Comparison of ENCODE assay signal across 7 cellular contexts in genomic region chr1:46616277-46617107, GRCh38. TPM values are rescaled to one million over a fixed set of nuclear protein-coding genes. Genes with fewer than 3 reads are reported as not detected.
DNase-seq lines count a peak whose midpoint lies in the region; ATAC-seq and TF ChIP-seq lines count a peak whose summit lies in the region.

MOB3C (minus strand) TSS chr1:46616811; CDS start chr1:46613321, 3,490 bp downstream.

- H3K4me1 Mint-ChIP-seq in endothelial cell (ENCODE audit: unreplicated experiment) (peaks cover 51% of the 10 kb centered on the region), mesothelial cell of epicardium (peaks cover 29% of the 10 kb centered on the region)

- H3K27me3 Mint-ChIP-seq in endothelial cell (ENCODE audit: unreplicated experiment) (peaks cover 15% of the 10 kb centered on the region), mesothelial cell of epicardium (ENCODE audit: low read depth) (peaks cover 6% of the 10 kb centered on the region)

- TF ChIP-seq CTCF in endothelial cell (IDR thresholded peaks at IDR 0.05; ENCODE audit: unreplicated experiment) (no peak), mesothelial cell of epicardium (IDR thresholded peaks at IDR 0.05; ENCODE audit: unreplicated experiment) (no peak)

- DNase-seq in NCI-H69 (lab: John Stamatoyannopoulos, UW) (peak; percentile 52), endothelial cell (ENCODE audit: low spot score) (peak; percentile 62), mesothelial cell of epicardium (ENCODE audit: low spot score in 2 of 2, unreplicated experiment in 2 of 2) (peak in 1 of 2 experiments; percentile 52)
- peak; percentile 25 for DNase-seq in activated CD8-positive, alpha-beta memory T cell treated with anti-CD3 and anti-CD28 coated beads, Interleukin-2, amount 50 U/mL, for 1 hour (ENCODE audit: extremely low read depth)
- DNase-seq in stimulated activated CD8-positive, alpha-beta memory T cell treated with anti-CD3 and anti-CD28 coated beads, Interleukin-15, amount 100 ng/mL, for 48 hours (ENCODE audit: low read depth in 2 of 2): peak; percentile 37 to 50

- ATAC-seq in GM18498 (IDR thresholded peaks at IDR 0.05; ENCODE audit: unreplicated experiment): peak; percentile 80
- ATAC-seq in HG02623 (IDR thresholded peaks at IDR 0.05; ENCODE audit: unreplicated experiment): peak; percentile 65

- H3K27ac Mint-ChIP-seq in endothelial cell (ENCODE audit: unreplicated experiment): peak within 1 kb of the TSS; percentile 87
- peak within 1 kb of the TSS; percentile 89 for H3K27ac Mint-ChIP-seq in mesothelial cell of epicardium

- no peaks in the 10 kb centered on the region for H3K9me3 Mint-ChIP-seq in endothelial cell (ENCODE audit: unreplicated experiment)
- H3K9me3 Mint-ChIP-seq in mesothelial cell of epicardium: no peaks in the 10 kb centered on the region

- H3K4me3 Mint-ChIP-seq in endothelial cell (ENCODE audit: unreplicated experiment): peak within 1 kb of the TSS; percentile 97
- H3K4me3 Mint-ChIP-seq in mesothelial cell of epicardium: peak within 1 kb of the TSS; percentile 88

- H3K36me3 Mint-ChIP-seq in endothelial cell (ENCODE audit: low read depth, unreplicated experiment) (peaks cover 13% of the 10 kb centered on the region), mesothelial cell of epicardium (no peaks in the 10 kb centered on the region)

RNA-seq across cellular contexts. Expression of gene MOB3C, which starts in this region (rescaled TPM):
- total RNA-seq in endothelial cell (ENCODE audit: unreplicated experiment) (80.7 TPM), mesothelial cell of epicardium (10.6 to 11.5 TPM (median 11.0 TPM) in 3 replicates)
